In genomic region chr14:89427426-89428162, GRCh38 we compare ENCODE assay signal across 13 cellular contexts. TPM values are rescaled to one million over a fixed set of nuclear protein-coding genes. Genes with fewer than 3 reads are reported as not detected.
DNase-seq lines count a peak whose midpoint lies in the region; ATAC-seq and TF ChIP-seq lines count a peak whose summit lies in the region.
"Had no signal": no experiment of that assay in that cellular context is flagged by ENCODE, and none has a peak within 500 bp of the region (broad histone marks: within the 10 kb centered on the region; RNA-seq: fewer than 3 reads in every experiment).

No MANE protein-coding gene starts in this region.

- peak overlapping the region in 1 of 2 experiments; percentile 21; a peak in 1 of 4 replicates for H4K8ac ChIP-seq in IMR-90 (ENCODE audit: low read depth in 2 of 2, low read length in 2 of 2)

- no TSS peak for BruUV-seq in IMR-90 (replicated peaks; lab: Mats Ljungman, UMichigan)

- H3K4me3 ChIP-seq in IMR-90 (ENCODE audit: insufficient read depth, low read depth, low read length) (no peak overlapping the region), gastrocnemius medialis (peak overlapping the region in 2 of 4 donors; percentile 18 to 43)
- H3K4me3 ChIP-seq: upper lobe of left lung had no signal

- H3K27me3 ChIP-seq in IMR-90 (ENCODE audit: control insufficient read depth, insufficient read depth, low read length) (no peaks in the 10 kb centered on the region), gastrocnemius medialis (no peaks in the 10 kb centered on the region)
- H3K27me3 ChIP-seq: upper lobe of left lung had no signal

- no peak overlapping the region for H3K27ac ChIP-seq in IMR-90 (ENCODE audit: insufficient read depth, low read length)
- H3K27ac ChIP-seq in gastrocnemius medialis, result peak overlapping the region; percentile 71 to 79 (median 74)

- H3K14ac ChIP-seq in IMR-90 (replicated peaks; ENCODE audit: low read depth, low read length), result no peak overlapping the region

- TF ChIP-seq RAD21 in IMR-90 (IDR thresholded peaks at IDR 0.05; ENCODE audit: low read length), result no peak

- H4K20me1 ChIP-seq in IMR-90 (ENCODE audit: insufficient read depth, low read length), result no peaks in the 10 kb centered on the region

- H3K4me1 ChIP-seq in IMR-90 (ENCODE audit: control insufficient read depth, insufficient read depth, low read length) (peaks cover 26% of the 10 kb centered on the region), gastrocnemius medialis (peaks cover 41 to 58% of the 10 kb centered on the region in 2 donors)

- peak overlapping the region; percentile 98 for H3K27ac Mint-ChIP-seq in activated naive CD8-positive, alpha-beta T cell treated with anti-CD3 and anti-CD28 coated beads for 36 hours

- H3K27me3 Mint-ChIP-seq in activated naive CD8-positive, alpha-beta T cell treated with anti-CD3 and anti-CD28 coated beads for 36 hours, result no peaks in the 10 kb centered on the region

- no peak overlapping the region for H2AK9ac ChIP-seq in IMR-90 (replicated peaks; ENCODE audit: low read depth, low read length, poor library complexity)

- H2BK5ac ChIP-seq in IMR-90 (ENCODE audit: low read depth, low read length, poor library complexity, severe bottlenecking), result peak overlapping the region; percentile 45

- H3K4ac ChIP-seq in IMR-90 (ENCODE audit: low read depth, low read length), result peak overlapping the region; percentile 44; the same call in 1 of the 2 replicates

- no peaks in the 10 kb centered on the region for H3K9me3 Mint-ChIP-seq in activated naive CD8-positive, alpha-beta T cell treated with anti-CD3 and anti-CD28 coated beads for 36 hours
- H3K9me3 Mint-ChIP-seq: activated T-helper 1 cell treated with anti-CD3 and anti-CD28 coated beads, Interleukin-12 subunit alpha, Interleukin-12 subunit beta, Interleukin-2, Interleukin-4 antibody, amounts not matched to agents 30 ng/mL and 10 ng/mL and 1 ng/mL, durations not matched to agents 14 hours and 24 hours and 36 hours had no signal

- no peak for TF ChIP-seq POLR2A in IMR-90 (IDR thresholded peaks at IDR 0.05; ENCODE audit: low read depth, low read length)
- TF ChIP-seq POLR2A in gastrocnemius medialis (IDR thresholded peaks at IDR 0.05), result no peak

- peak overlapping the region; percentile 55; the same call in 1 of the 2 replicates for H2AK5ac ChIP-seq in IMR-90 (ENCODE audit: low read depth, low read length)

- H3K23ac ChIP-seq in IMR-90 (ENCODE audit: low read depth, low read length), result peak overlapping the region; percentile 50; the same call in 1 of the 2 replicates

- H4K91ac ChIP-seq in IMR-90 (ENCODE audit: insufficient read depth, low read depth, low read length), result no peak overlapping the region; the same call in 1 of the 2 replicates

- H3K9ac ChIP-seq in IMR-90 (ENCODE audit: low read depth, low read length), result no peak overlapping the region

- H3K79me1 ChIP-seq in IMR-90 (ENCODE audit: low read depth in 1 of 2, low read length in 2 of 2), result peaks cover 14 to 40% of the 10 kb centered on the region in 2 experiments

- H4K5ac ChIP-seq in IMR-90 (ENCODE audit: low read depth, low read length), result peak overlapping the region; percentile 12; the same call in 1 of the 2 replicates

- peak overlapping the region; percentile 35; the same call in 1 of the 2 replicates for H2BK20ac ChIP-seq in IMR-90 (ENCODE audit: low read depth, low read length)

- intact Hi-C loops in IMR-90 (cut with micrococcal nuclease), result loop anchor here (5.0 kb wide), 1 partner anchor 65 kb away; no protein-coding TSS in a partner anchor
- intact Hi-C loops in left ventricle myocardium superior (cut with micrococcal nuclease), result no loop called here
- intact Hi-C loops in gastrocnemius medialis (cut with DNase I; ENCODE audit: low total_unique reads), result no loop called here

- H3K18ac ChIP-seq in IMR-90 (ENCODE audit: low read depth, low read length), result peak overlapping the region; percentile 67; the same call in 1 of the 2 replicates

- WGBS in IMR-90 (ENCODE audit: extremely low coverage in 2 of 2, insufficient read length in 1 of 2), 2 experiments, result no CpG with 5 or more reads among the region's 11 CpGs

- no peak for DNase-seq in IMR-90
- no peak for DNase-seq in activated naive CD8-positive, alpha-beta T cell treated with anti-CD3 and anti-CD28 coated beads for 36 hours
- no peak for DNase-seq in left ventricle myocardium superior
- DNase-seq in gastrocnemius medialis, result peak in 1 of 2 donors; percentile 54
- no peak for DNase-seq in NCI-H510A treated with DMSO at 0.1 percent for 48 hours (lab: John Stamatoyannopoulos, UW)
- no peak for DNase-seq in DMS 273 treated with DMSO at 0.1 percent for 48 hours (lab: John Stamatoyannopoulos, UW)
- DNase-seq: Calu3, NCI-H526 treated with DMSO at 0.1 percent for 48 hours, nephron progenitor cell had no signal

- CTCF ChIA-PET in IMR-90 (lab: Yijun Ruan, JAX), result no interaction called here

- no peak for ATAC-seq in IMR-90 (ENCODE audit: low read depth)
- ATAC-seq in left ventricle myocardium superior, result peak; percentile 70
- peak; percentile 48 to 60 for ATAC-seq in gastrocnemius medialis
- no peak for ATAC-seq in GM18519 (IDR thresholded peaks at IDR 0.05; ENCODE audit: low FRiP score, unreplicated experiment)
- no peak for ATAC-seq in GM18517 (IDR thresholded peaks at IDR 0.05; ENCODE audit: unreplicated experiment)

- H3K9me1 ChIP-seq in IMR-90 (ENCODE audit: insufficient read depth, low read length), result peaks cover 16% of the 10 kb centered on the region

- H3K36me3 ChIP-seq in IMR-90 (ENCODE audit: control insufficient read depth, insufficient read depth, low read length) (no peaks in the 10 kb centered on the region), gastrocnemius medialis (no peaks in the 10 kb centered on the region)
- H3K36me3 ChIP-seq: upper lobe of left lung had no signal

- H3K4me3 Mint-ChIP-seq in activated naive CD8-positive, alpha-beta T cell treated with anti-CD3 and anti-CD28 coated beads for 36 hours, result peak overlapping the region; percentile 84
- H3K4me3 Mint-ChIP-seq: activated T-helper 1 cell treated with anti-CD3 and anti-CD28 coated beads, Interleukin-12 subunit alpha, Interleukin-12 subunit beta, Interleukin-2, Interleukin-4 antibody, amounts not matched to agents 30 ng/mL and 10 ng/mL and 1 ng/mL, durations not matched to agents 14 hours and 24 hours and 36 hours; nephron progenitor cell had no signal

- TF ChIP-seq CTCF in IMR-90 (conservative IDR thresholded peaks at IDR 0.05; ENCODE audit: low read depth, low read length) (no peak), gastrocnemius medialis (IDR thresholded peaks at IDR 0.05 in 4 of 5, conservative IDR thresholded peaks at IDR 0.05 in 1 of 5) (no peak)

- peaks cover 7% of the 10 kb centered on the region for H3K36me3 Mint-ChIP-seq in activated naive CD8-positive, alpha-beta T cell treated with anti-CD3 and anti-CD28 coated beads for 36 hours

- H3K4me2 ChIP-seq in IMR-90 (ENCODE audit: low read depth, low read length), result no peak overlapping the region

- no peak overlapping the region for H3K56ac ChIP-seq in IMR-90 (ENCODE audit: extremely low read depth, insufficient read depth, low read length)

- dilution Hi-C loops in IMR-90 (cut with HindIII; ENCODE audit: low sequenced_read_pairs, unreplicated experiment), result no loop called here

- H2BK15ac ChIP-seq in IMR-90 (ENCODE audit: low read depth, low read length), result peak overlapping the region; percentile 8; the same call in 1 of the 3 replicates

- POLR2A ChIA-PET in IMR-90 (lab: Charles Lee; ENCODE audit: unreplicated experiment), result no interaction called here

- H3K4me1 Mint-ChIP-seq in activated naive CD8-positive, alpha-beta T cell treated with anti-CD3 and anti-CD28 coated beads for 36 hours, result peaks cover 71% of the 10 kb centered on the region

- H2AFZ ChIP-seq in IMR-90 (replicated peaks; ENCODE audit: low read length, poor library complexity), result no peak overlapping the region

- H2BK120ac ChIP-seq in IMR-90 (ENCODE audit: low read depth, low read length), result peak overlapping the region; percentile 58

- in situ Hi-C loops in IMR-90 (cut with MboI; ENCODE audit: low sequenced_read_pairs), result loop anchor here (10.0 kb wide), 1 partner anchor 187 kb away; no protein-coding TSS in a partner anchor
- in situ Hi-C loops in gastrocnemius medialis (cut with MboI; ENCODE audit: low sequenced_read_pairs in 4 of 4), result loop anchor here in 2 of 4 donors (10.0 to 25.0 kb wide), 3 partner anchors 253 to 485 kb away; no protein-coding TSS in a partner anchor

- H3K9me3 ChIP-seq in IMR-90 (ENCODE audit: control insufficient read depth, insufficient read depth, low read length) (no peaks in the 10 kb centered on the region), gastrocnemius medialis (no peaks in the 10 kb centered on the region)
- H3K9me3 ChIP-seq: upper lobe of left lung had no signal

TF ChIP-seq in IMR-90, 13 proteins besides CTCF, POLR2A, EP300 and RAD21 (continues in another document):
- TF ChIP-seq MAZ (IDR thresholded peaks at IDR 0.05; ENCODE audit: borderline replicate concordance, low read depth, low read length), result no peak
- no peak for TF ChIP-seq CHD1 (IDR thresholded peaks at IDR 0.05; ENCODE audit: low read depth, low read length)
- TF ChIP-seq FOS (IDR thresholded peaks at IDR 0.05; ENCODE audit: low read depth, low read length), result no peak
- no peak for TF ChIP-seq NFE2L2 (IDR thresholded peaks at IDR 0.05; ENCODE audit: low read depth, low read length)
- TF ChIP-seq MAFK (IDR thresholded peaks at IDR 0.05; ENCODE audit: low read depth, low read length), result no peak
- no peak for TF ChIP-seq MXI1 (IDR thresholded peaks at IDR 0.05; ENCODE audit: borderline replicate concordance, low read depth, low read length)
- no peak for TF ChIP-seq SMC3 (IDR thresholded peaks at IDR 0.05; ENCODE audit: low read depth, low read length)
- no peak for TF ChIP-seq USF2 (IDR thresholded peaks at IDR 0.05; ENCODE audit: low read depth, low read length)
- no peak for TF ChIP-seq RCOR1 (IDR thresholded peaks at IDR 0.05; ENCODE audit: insufficient replicate concordance, low read length)
- TF ChIP-seq RFX5 (IDR thresholded peaks at IDR 0.05; ENCODE audit: low read depth, low read length), result no peak
- TF ChIP-seq CEBPB (IDR thresholded peaks at IDR 0.05; ENCODE audit: low read depth, low read length), result no peak

RNA-seq across cellular contexts. Expression of gene FOXN3, which starts 10.6 kb away (rescaled TPM):
- total RNA-seq in IMR-90 (2012; rRNA removed) (32.5 and 33.7 TPM in 2 replicates), left ventricle myocardium superior (134 TPM), gastrocnemius medialis (100 to 1,000 TPM in 3 of 4 donors, 10 to 100 TPM in 1; 99.6 to 172 (median 103) TPM)
- 22.6 and 23.5 TPM in 2 replicates for polyA plus RNA-seq in IMR-90 (2012; rRNA removed)
- polyA plus RNA-seq in IMR-90 (2012; cell fraction: cytosol; rRNA removed), result 13.7 and 16.8 TPM in 2 replicates
- polyA plus RNA-seq in IMR-90 (2012; cell fraction: nucleus; rRNA removed; ENCODE audit: low replicate concordance), result 13.3 and 17.3 TPM in 2 replicates
- total RNA-seq in activated naive CD8-positive, alpha-beta T cell treated with anti-CD3 and anti-CD28 coated beads for 36 hours, result 10 to 100 TPM; 80.1 to 82.4 TPM

Comparison
In these comparisons a context has a peak if more than half of its experiments do, and no peak if none do; other contexts are left out.
1. ATAC-seq: peak in left ventricle myocardium superior (single experiment) and gastrocnemius medialis (2 of 2); none in IMR-90 (single experiment), GM18519 (single experiment) and GM18517 (single experiment).